In the genomic region with DNA sequence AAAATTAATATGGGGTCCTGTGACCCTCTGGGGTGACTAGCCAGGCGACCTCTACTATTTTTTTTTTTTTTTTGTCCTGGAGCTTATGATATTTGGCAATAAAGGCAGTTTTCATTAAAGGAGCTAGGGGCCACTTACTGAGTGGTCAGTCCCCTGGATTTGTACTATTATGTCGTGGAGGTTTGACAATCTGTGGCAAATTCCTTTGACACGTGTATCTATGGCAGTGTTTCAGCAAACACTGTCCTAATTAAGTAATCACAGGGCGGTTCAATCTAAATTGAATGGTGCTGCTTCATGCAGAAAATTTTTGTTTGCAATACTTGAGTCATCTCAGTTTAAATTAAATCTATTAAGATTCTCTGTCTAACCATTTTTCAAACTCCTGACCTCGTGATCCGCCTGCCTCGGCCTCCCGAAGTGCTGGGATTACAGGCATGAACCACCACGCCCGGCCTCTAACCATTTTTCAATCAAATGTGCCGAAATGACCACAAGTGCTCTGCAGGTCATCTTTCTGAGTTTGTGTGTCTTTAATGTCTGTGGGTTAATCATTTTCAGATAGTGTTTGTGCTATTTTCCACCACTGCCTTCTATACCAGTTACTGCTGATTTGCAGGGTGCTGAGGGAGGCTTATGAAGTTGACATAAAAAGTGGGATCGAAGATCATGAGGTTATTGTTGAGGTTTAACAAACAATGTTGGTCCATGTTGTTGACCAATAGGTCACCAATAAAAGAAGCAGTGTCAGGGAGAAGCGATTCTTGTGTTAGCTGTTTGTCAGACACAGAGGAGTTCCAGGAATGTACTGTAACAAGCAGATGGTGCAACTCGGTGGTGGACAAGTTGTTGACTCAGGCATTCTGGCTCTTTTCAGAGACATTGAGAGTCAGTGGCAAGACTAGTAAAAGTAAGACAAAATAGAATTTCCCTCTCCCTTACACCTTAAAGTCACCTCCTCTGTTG, we compare ENCODE assay signal across 1 cellular context.
A peak's percentile ranks its signal among the peaks of the same experiment; 100 is the strongest.
TF ChIP-seq lines count a peak whose summit lies in the region.

No MANE protein-coding gene starts in this region.

TF ChIP-seq in HepG2, 621 proteins besides CTCF, POLR2A, EP300 and RAD21 (continued from another document and continues in another):
- TF ChIP-seq, protein P1, sequence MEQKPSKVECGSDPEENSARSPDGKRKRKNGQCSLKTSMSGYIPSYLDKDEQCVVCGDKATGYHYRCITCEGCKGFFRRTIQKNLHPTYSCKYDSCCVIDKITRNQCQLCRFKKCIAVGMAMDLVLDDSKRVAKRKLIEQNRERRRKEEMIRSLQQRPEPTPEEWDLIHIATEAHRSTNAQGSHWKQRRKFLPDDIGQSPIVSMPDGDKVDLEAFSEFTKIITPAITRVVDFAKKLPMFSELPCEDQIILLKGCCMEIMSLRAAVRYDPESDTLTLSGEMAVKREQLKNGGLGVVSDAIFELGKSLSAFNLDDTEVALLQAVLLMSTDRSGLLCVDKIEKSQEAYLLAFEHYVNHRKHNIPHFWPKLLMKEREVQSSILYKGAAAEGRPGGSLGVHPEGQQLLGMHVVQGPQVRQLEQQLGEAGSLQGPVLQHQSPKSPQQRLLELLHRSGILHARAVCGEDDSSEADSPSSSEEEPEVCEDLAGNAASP (CRISPR knock-in tag; IDR thresholded peaks at IDR 0.05; ENCODE audit: borderline replicate concordance) = peak; percentile 93
- TF ChIP-seq NFE2 (CRISPR knock-in tag; IDR thresholded peaks at IDR 0.05) (no peak), FOSL1 (CRISPR knock-in tag; IDR thresholded peaks at IDR 0.05; ENCODE audit: borderline replicate concordance) (peak; percentile 48; the same call in 1 of the 2 replicates), NFKBIZ (CRISPR knock-in tag; IDR thresholded peaks at IDR 0.05) (peak; percentile 99), HMGA1 (CRISPR knock-in tag; conservative IDR thresholded peaks at IDR 0.05) (no peak), ZNF17 (CRISPR knock-in tag; IDR thresholded peaks at IDR 0.05) (no peak), ZMYM4 (CRISPR knock-in tag; IDR thresholded peaks at IDR 0.05) (peak; percentile 98), ELF1 (CRISPR knock-in tag; IDR thresholded peaks at IDR 0.05) (peak; percentile 50; the same call in 1 of the 2 replicates), MTF1 (CRISPR knock-in tag; IDR thresholded peaks at IDR 0.05) (no peak), SALL2 (CRISPR knock-in tag; IDR thresholded peaks at IDR 0.05) (peak; percentile 63; the same call in 1 of the 2 replicates), ZNF615 (CRISPR knock-in tag; IDR thresholded peaks at IDR 0.05; ENCODE audit: borderline replicate concordance) (no peak), PHF5A (CRISPR knock-in tag; IDR thresholded peaks at IDR 0.05; ENCODE audit: low read depth, unreplicated experiment) (peak; percentile 94), ZNF121 (CRISPR knock-in tag; IDR thresholded peaks at IDR 0.05) (peak; percentile 30; the same call in 1 of the 2 replicates), XBP1 (CRISPR knock-in tag; IDR thresholded peaks at IDR 0.05) (no peak), MYC (CRISPR knock-in tag; IDR thresholded peaks at IDR 0.05; ENCODE audit: borderline replicate concordance) (peak; percentile 32; the same call in 1 of the 2 replicates), RARG (CRISPR knock-in tag; IDR thresholded peaks at IDR 0.05; ENCODE audit: low read depth) (no peak), CEBPB (IDR thresholded peaks at IDR 0.05; ENCODE audit: borderline replicate concordance, low read depth, low read length) (peak; percentile 97), PRMT3 (CRISPR knock-in tag; IDR thresholded peaks at IDR 0.05; ENCODE audit: borderline replicate concordance, low read depth) (0 out of 2 replicates have a peak, but pooled peaks have one; percentile 75), ZNF24 (IDR thresholded peaks at IDR 0.05) (no peak)
- TF ChIP-seq, protein P2, sequence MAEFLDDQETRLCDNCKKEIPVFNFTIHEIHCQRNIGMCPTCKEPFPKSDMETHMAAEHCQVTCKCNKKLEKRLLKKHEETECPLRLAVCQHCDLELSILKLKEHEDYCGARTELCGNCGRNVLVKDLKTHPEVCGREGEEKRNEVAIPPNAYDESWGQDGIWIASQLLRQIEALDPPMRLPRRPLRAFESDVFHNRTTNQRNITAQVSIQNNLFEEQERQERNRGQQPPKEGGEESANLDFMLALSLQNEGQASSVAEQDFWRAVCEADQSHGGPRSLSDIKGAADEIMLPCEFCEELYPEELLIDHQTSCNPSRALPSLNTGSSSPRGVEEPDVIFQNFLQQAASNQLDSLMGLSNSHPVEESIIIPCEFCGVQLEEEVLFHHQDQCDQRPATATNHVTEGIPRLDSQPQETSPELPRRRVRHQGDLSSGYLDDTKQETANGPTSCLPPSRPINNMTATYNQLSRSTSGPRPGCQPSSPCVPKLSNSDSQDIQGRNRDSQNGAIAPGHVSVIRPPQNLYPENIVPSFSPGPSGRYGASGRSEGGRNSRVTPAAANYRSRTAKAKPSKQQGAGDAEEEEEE (CRISPR knock-in tag; IDR thresholded peaks at IDR 0.05; ENCODE audit: borderline replicate concordance) = no peak; the same call in 1 of the 2 replicates
- TF ChIP-seq, protein P3, sequence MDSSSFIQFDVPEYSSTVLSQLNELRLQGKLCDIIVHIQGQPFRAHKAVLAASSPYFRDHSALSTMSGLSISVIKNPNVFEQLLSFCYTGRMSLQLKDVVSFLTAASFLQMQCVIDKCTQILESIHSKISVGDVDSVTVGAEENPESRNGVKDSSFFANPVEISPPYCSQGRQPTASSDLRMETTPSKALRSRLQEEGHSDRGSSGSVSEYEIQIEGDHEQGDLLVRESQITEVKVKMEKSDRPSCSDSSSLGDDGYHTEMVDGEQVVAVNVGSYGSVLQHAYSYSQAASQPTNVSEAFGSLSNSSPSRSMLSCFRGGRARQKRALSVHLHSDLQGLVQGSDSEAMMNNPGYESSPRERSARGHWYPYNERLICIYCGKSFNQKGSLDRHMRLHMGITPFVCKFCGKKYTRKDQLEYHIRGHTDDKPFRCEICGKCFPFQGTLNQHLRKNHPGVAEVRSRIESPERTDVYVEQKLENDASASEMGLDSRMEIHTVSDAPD (CRISPR knock-in tag; IDR thresholded peaks at IDR 0.05) = peak; percentile 97
- TF ChIP-seq, protein P4, sequence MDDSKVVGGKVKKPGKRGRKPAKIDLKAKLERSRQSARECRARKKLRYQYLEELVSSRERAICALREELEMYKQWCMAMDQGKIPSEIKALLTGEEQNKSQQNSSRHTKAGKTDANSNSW (CRISPR knock-in tag; IDR thresholded peaks at IDR 0.05; ENCODE audit: borderline replicate concordance) = no peak
- TF ChIP-seq, protein P5, sequence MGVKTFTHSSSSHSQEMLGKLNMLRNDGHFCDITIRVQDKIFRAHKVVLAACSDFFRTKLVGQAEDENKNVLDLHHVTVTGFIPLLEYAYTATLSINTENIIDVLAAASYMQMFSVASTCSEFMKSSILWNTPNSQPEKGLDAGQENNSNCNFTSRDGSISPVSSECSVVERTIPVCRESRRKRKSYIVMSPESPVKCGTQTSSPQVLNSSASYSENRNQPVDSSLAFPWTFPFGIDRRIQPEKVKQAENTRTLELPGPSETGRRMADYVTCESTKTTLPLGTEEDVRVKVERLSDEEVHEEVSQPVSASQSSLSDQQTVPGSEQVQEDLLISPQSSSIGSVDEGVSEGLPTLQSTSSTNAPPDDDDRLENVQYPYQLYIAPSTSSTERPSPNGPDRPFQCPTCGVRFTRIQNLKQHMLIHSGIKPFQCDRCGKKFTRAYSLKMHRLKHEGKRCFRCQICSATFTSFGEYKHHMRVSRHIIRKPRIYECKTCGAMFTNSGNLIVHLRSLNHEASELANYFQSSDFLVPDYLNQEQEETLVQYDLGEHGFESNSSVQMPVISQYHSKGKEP (CRISPR knock-in tag; IDR thresholded peaks at IDR 0.05) = no peak
- TF ChIP-seq, protein P6, sequence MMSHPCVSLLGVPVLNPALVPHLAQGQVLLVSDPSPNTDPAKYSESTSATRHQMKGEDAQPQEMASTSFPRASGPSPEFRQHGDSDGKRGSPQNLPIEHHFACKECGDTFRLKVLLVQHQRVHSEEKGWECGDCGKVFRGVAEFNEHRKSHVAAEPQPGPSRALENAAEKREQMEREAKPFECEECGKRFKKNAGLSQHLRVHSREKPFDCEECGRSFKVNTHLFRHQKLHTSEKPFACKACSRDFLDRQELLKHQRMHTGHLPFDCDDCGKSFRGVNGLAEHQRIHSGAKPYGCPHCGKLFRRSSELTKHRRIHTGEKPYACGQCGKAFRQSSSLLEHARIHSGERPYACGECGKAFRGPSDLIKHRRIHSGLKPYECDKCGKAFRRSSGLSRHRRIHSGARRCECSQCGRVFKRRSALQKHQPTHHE (CRISPR knock-in tag; IDR thresholded peaks at IDR 0.05; ENCODE audit: borderline replicate concordance) = peak; percentile 77
- TF ChIP-seq, protein P7, sequence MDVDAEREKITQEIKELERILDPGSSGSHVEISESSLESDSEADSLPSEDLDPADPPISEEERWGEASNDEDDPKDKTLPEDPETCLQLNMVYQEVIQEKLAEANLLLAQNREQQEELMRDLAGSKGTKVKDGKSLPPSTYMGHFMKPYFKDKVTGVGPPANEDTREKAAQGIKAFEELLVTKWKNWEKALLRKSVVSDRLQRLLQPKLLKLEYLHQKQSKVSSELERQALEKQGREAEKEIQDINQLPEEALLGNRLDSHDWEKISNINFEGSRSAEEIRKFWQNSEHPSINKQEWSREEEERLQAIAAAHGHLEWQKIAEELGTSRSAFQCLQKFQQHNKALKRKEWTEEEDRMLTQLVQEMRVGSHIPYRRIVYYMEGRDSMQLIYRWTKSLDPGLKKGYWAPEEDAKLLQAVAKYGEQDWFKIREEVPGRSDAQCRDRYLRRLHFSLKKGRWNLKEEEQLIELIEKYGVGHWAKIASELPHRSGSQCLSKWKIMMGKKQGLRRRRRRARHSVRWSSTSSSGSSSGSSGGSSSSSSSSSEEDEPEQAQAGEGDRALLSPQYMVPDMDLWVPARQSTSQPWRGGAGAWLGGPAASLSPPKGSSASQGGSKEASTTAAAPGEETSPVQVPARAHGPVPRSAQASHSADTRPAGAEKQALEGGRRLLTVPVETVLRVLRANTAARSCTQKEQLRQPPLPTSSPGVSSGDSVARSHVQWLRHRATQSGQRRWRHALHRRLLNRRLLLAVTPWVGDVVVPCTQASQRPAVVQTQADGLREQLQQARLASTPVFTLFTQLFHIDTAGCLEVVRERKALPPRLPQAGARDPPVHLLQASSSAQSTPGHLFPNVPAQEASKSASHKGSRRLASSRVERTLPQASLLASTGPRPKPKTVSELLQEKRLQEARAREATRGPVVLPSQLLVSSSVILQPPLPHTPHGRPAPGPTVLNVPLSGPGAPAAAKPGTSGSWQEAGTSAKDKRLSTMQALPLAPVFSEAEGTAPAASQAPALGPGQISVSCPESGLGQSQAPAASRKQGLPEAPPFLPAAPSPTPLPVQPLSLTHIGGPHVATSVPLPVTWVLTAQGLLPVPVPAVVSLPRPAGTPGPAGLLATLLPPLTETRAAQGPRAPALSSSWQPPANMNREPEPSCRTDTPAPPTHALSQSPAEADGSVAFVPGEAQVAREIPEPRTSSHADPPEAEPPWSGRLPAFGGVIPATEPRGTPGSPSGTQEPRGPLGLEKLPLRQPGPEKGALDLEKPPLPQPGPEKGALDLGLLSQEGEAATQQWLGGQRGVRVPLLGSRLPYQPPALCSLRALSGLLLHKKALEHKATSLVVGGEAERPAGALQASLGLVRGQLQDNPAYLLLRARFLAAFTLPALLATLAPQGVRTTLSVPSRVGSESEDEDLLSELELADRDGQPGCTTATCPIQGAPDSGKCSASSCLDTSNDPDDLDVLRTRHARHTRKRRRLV (CRISPR knock-in tag; IDR thresholded peaks at IDR 0.05) = peak; percentile 83
- TF ChIP-seq, protein P8, sequence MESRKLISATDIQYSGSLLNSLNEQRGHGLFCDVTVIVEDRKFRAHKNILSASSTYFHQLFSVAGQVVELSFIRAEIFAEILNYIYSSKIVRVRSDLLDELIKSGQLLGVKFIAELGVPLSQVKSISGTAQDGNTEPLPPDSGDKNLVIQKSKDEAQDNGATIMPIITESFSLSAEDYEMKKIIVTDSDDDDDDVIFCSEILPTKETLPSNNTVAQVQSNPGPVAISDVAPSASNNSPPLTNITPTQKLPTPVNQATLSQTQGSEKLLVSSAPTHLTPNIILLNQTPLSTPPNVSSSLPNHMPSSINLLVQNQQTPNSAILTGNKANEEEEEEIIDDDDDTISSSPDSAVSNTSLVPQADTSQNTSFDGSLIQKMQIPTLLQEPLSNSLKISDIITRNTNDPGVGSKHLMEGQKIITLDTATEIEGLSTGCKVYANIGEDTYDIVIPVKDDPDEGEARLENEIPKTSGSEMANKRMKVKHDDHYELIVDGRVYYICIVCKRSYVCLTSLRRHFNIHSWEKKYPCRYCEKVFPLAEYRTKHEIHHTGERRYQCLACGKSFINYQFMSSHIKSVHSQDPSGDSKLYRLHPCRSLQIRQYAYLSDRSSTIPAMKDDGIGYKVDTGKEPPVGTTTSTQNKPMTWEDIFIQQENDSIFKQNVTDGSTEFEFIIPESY (CRISPR knock-in tag; IDR thresholded peaks at IDR 0.05) = peak; percentile 78
- TF ChIP-seq, protein P9, sequence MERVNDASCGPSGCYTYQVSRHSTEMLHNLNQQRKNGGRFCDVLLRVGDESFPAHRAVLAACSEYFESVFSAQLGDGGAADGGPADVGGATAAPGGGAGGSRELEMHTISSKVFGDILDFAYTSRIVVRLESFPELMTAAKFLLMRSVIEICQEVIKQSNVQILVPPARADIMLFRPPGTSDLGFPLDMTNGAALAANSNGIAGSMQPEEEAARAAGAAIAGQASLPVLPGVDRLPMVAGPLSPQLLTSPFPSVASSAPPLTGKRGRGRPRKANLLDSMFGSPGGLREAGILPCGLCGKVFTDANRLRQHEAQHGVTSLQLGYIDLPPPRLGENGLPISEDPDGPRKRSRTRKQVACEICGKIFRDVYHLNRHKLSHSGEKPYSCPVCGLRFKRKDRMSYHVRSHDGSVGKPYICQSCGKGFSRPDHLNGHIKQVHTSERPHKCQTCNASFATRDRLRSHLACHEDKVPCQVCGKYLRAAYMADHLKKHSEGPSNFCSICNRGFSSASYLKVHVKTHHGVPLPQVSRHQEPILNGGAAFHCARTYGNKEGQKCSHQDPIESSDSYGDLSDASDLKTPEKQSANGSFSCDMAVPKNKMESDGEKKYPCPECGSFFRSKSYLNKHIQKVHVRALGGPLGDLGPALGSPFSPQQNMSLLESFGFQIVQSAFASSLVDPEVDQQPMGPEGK (CRISPR knock-in tag; IDR thresholded peaks at IDR 0.05) = peak; percentile 77; the same call in 1 of the 2 replicates
